17 cellular contexts compared by ENCODE assay signal in the genomic region with DNA sequence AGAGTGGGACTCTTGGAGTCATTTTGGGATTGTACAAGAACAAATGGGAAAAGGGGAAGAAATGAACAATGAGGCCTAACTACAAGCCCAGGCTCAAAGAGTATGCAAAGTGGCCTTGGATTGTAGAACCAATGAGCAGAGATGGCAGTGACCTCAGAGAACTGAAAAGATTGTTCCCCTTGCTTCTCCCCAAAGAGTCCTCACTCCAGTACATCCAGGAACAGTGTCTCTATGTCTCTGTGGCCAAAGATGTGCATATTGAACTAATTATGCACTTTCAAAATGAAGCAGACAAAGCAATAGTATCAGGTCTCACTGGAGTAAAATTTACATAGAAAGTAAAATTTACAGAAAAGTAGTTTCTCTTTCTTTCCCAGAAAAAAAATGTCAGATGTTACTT.
DNase-seq lines count a peak whose midpoint lies in the region; ATAC-seq, FAIRE-seq and TF ChIP-seq lines count a peak whose summit lies in the region.
"Had no signal": no experiment of that assay in that cellular context is flagged by ENCODE, and none has a peak within 500 bp of the region (broad histone marks: within the 10 kb centered on the region; RNA-seq: fewer than 3 reads in every experiment).

No MANE protein-coding gene starts in this region.

- H3K9me3 ChIP-seq in GM12878 (replicated peaks; ENCODE audit: control insufficient read depth, insufficient read depth, low read length) (no peaks in the 10 kb centered on the region), ovary (no peaks in the 10 kb centered on the region), T-helper 17 cell (ENCODE audit: control insufficient read depth, low read length, poor library complexity, severe bottlenecking) (no peaks in the 10 kb centered on the region), adrenal gland (replicated peaks in 1 of 3) (no peaks in the 10 kb centered on the region)

- in situ Hi-C loops in GM12878 (cut with MboI) = no loop called here

- no peak overlapping the region for H2AFZ ChIP-seq in GM12878 (ENCODE audit: control insufficient read depth, low read depth, low read length)

- RAD21 ChIA-PET in GM12878 (lab: Charles Lee; ENCODE audit: unreplicated experiment) = no interaction called here

- TF ChIP-seq EP300 in GM12878 (IDR thresholded peaks at IDR 0.05; ENCODE audit: borderline replicate concordance in 1 of 2, control insufficient read depth in 1 of 2, low read depth in 2 of 2, low read length in 2 of 2) (no peak), ovary (IDR thresholded peaks at IDR 0.05) (no peak)

- no TSS peak for BruUV-seq in GM12878 (replicated peaks; lab: Mats Ljungman, UMichigan)

- H3K4me2 ChIP-seq in GM12878 (ENCODE audit: control insufficient read depth, insufficient read depth) = no peak overlapping the region

- no peak for TF ChIP-seq POLR2A in GM12878 (IDR thresholded peaks at IDR 0.05; ENCODE audit: low read depth, low read length)
- TF ChIP-seq POLR2A in ovary (IDR thresholded peaks at IDR 0.05) = no peak
- TF ChIP-seq POLR2A in adrenal gland (IDR thresholded peaks at IDR 0.05) = no peak

- no peak for TF ChIP-seq RAD21 in GM12878 (IDR thresholded peaks at IDR 0.05; ENCODE audit: insufficient read depth, low read depth, low read length)

- H3K4me1 ChIP-seq in GM12878 (ENCODE audit: control insufficient read depth, insufficient read depth, low read length) (peaks cover 18% of the 10 kb centered on the region), ovary (ENCODE audit: insufficient read depth) (no peaks in the 10 kb centered on the region), adrenal gland (replicated peaks in 1 of 2) (no peaks in the 10 kb centered on the region)

- no peak overlapping the region for H3K4me3 Mint-ChIP-seq in T-helper 17 cell
- H3K4me3 Mint-ChIP-seq: activated CD4-positive, alpha-beta T cell treated with anti-CD3 and anti-CD28 coated beads for 36 hours; activated T-cell treated with anti-CD3 and anti-CD28 coated beads, Interleukin-2, amount 50 U/mL, for 24 hours had no signal

- H3K27me3 ChIP-seq in GM12878 (replicated peaks in 1 of 2; ENCODE audit: control insufficient read depth in 2 of 2, insufficient read depth in 2 of 2, low read length in 1 of 2) (no peaks in the 10 kb centered on the region), ovary (no peaks in the 10 kb centered on the region), adrenal gland (no peaks in the 10 kb centered on the region)

- POLR2A ChIA-PET in GM12878 (lab: Charles Lee) = no interaction called here

- no peak for TF ChIP-seq CTCF in GM12878 (IDR thresholded peaks at IDR 0.05 in 2 of 3, conservative IDR thresholded peaks at IDR 0.05 in 1 of 3; ENCODE audit: control insufficient read depth in 2 of 3, extremely low read depth in 1 of 3, insufficient read depth in 1 of 3, low read depth in 3 of 3, low read length in 3 of 3)
- no peak for TF ChIP-seq CTCF in ovary (IDR thresholded peaks at IDR 0.05)
- TF ChIP-seq CTCF in adrenal gland (IDR thresholded peaks at IDR 0.05) = no peak

- CTCF ChIA-PET in GM12878 (lab: Yijun Ruan, JAX) = interaction anchor here (0.6 kb wide), 1 partner anchor 1313 kb away, joined by 3 read pairs; no protein-coding TSS in a partner anchor

- SMC1A ChIA-PET in GM12878 (lab: Charles Lee; ENCODE audit: uncharacterized antibody, unreplicated experiment) = no interaction called here

- H4K20me1 ChIP-seq in GM12878 (ENCODE audit: control insufficient read depth, insufficient read depth) = no peaks in the 10 kb centered on the region

- intact Hi-C loops in GM12878 (cut with micrococcal nuclease; ENCODE audit: unreplicated experiment) (loop anchor here (5.0 to 10.0 kb wide), 2 partner anchors 154 to 457 kb away; a partner anchor contains a TSS), ovary (cut with DNase I) (no loop called here), adrenal gland (cut with DNase I) (no loop called here)

- H3K4me1 Mint-ChIP-seq in T-helper 17 cell = peaks cover 3% of the 10 kb centered on the region

- no peak for FAIRE-seq in GM12878 (lab: Jason Lieb, UNC)

- no peak overlapping the region for H3K9ac ChIP-seq in GM12878 (ENCODE audit: control insufficient read depth, insufficient read depth, low read length)

- peaks cover 7% of the 10 kb centered on the region for H3K36me3 Mint-ChIP-seq in T-helper 17 cell (ENCODE audit: low read depth)

- no peaks in the 10 kb centered on the region for H3K79me2 ChIP-seq in GM12878 (ENCODE audit: control insufficient read depth, insufficient read depth, low read length)

- no peak overlapping the region for H3K27ac Mint-ChIP-seq in T-helper 17 cell
- H3K27ac Mint-ChIP-seq: activated CD4-positive, alpha-beta T cell treated with anti-CD3 and anti-CD28 coated beads for 36 hours; activated T-cell treated with anti-CD3 and anti-CD28 coated beads, Interleukin-2, amount 50 U/mL, for 24 hours had no signal

- ATAC-seq in GM18508 (IDR thresholded peaks at IDR 0.05; ENCODE audit: insufficient read depth, unreplicated experiment) (peak; percentile 63), GM21360 (IDR thresholded peaks at IDR 0.05; ENCODE audit: unreplicated experiment) (peak; percentile 70), HG02870 (IDR thresholded peaks at IDR 0.05; ENCODE audit: unreplicated experiment) (peak; percentile 81), GM12878 (peak; percentile 80), T-helper 17 cell (no peak)
- ATAC-seq: activated CD4-positive, alpha-beta T cell treated with anti-CD3 and anti-CD28 coated beads for 36 hours; HCT116 had no signal

- no peak overlapping the region for H3K4me3 ChIP-seq in GM12878
- no peak overlapping the region for H3K4me3 ChIP-seq in ovary
- no peak overlapping the region for H3K4me3 ChIP-seq in adrenal gland

- H3K36me3 ChIP-seq in GM12878 (ENCODE audit: control insufficient read depth in 2 of 2, insufficient read depth in 2 of 2, low read length in 1 of 2) (no peaks in the 10 kb centered on the region; a peak in 1 of 4 replicates), ovary (no peaks in the 10 kb centered on the region), adrenal gland (replicated peaks in 1 of 2) (no peaks in the 10 kb centered on the region)

- H3K27ac ChIP-seq in GM12878 (ENCODE audit: control insufficient read depth, insufficient read depth) (no peak overlapping the region), ovary (no peak overlapping the region), adrenal gland (no peak overlapping the region)
- H3K27ac ChIP-seq: HL-60 had no signal

- no peaks in the 10 kb centered on the region for H3K27me3 Mint-ChIP-seq in T-helper 17 cell
- H3K27me3 Mint-ChIP-seq: activated CD4-positive, alpha-beta T cell treated with anti-CD3 and anti-CD28 coated beads for 36 hours; activated T-cell treated with anti-CD3 and anti-CD28 coated beads, Interleukin-2, amount 50 U/mL, for 24 hours had no signal

- peak; percentile 27 for DNase-seq in GM12878 (ENCODE audit: low read depth, low spot score)
- DNase-seq in ovary = no peak
- DNase-seq in T-helper 17 cell = no peak
- DNase-seq in adrenal gland = no peak
- no peak for DNase-seq in GDM1 (lab: John Stamatoyannopoulos, UW)
- DNase-seq: activated CD4-positive, alpha-beta T cell treated with anti-CD3 and anti-CD28 coated beads for 36 hours; activated T-cell treated with anti-CD3 and anti-CD28 coated beads, Interleukin-2, amount 50 U/mL, for 24 hours; GF-D8; Kasumi-1; NCI-H1694; NCI-H524 treated with DMSO at 0.1 percent for 48 hours; RPMI8226 had no signal

TF ChIP-seq in GM12878, 131 proteins besides CTCF, POLR2A, EP300 and RAD21 (continues in another document):
- TF ChIP-seq MTA2 (IDR thresholded peaks at IDR 0.05; ENCODE audit: low read depth) (0 out of 2 replicates have a peak, but pooled peaks have one; percentile 18), RUNX3 (IDR thresholded peaks at IDR 0.05; ENCODE audit: low read length) (peak; percentile 39), ATF7 (IDR thresholded peaks at IDR 0.05; ENCODE audit: low read depth) (0 out of 2 replicates have a peak, but pooled peaks have one; percentile 13), KLF5 (IDR thresholded peaks at IDR 0.05; ENCODE audit: partially characterized antibody) (no peak), BHLHE40 (IDR thresholded peaks at IDR 0.05; ENCODE audit: borderline replicate concordance in 1 of 2, low read depth in 2 of 2, low read length in 1 of 2) (0 out of 4 replicates have a peak, but pooled peaks of 1 of the 2 experiments have one; percentile 8), KAT2A (conservative IDR thresholded peaks at IDR 0.05; ENCODE audit: control insufficient read depth, low read depth, low read length) (no peak), NFXL1 (IDR thresholded peaks at IDR 0.05; ENCODE audit: borderline replicate concordance) (no peak), IRF4 (IDR thresholded peaks at IDR 0.05; ENCODE audit: low read depth, low read length) (peak; percentile 15; the same call in 1 of the 2 replicates), JUNB (IDR thresholded peaks at IDR 0.05) (no peak), MXI1 (IDR thresholded peaks at IDR 0.05; ENCODE audit: low read depth, low read length) (no peak), SPI1 (IDR thresholded peaks at IDR 0.05; ENCODE audit: borderline replicate concordance, insufficient read depth, low read depth, low read length) (no peak)
- TF ChIP-seq, protein P1, sequence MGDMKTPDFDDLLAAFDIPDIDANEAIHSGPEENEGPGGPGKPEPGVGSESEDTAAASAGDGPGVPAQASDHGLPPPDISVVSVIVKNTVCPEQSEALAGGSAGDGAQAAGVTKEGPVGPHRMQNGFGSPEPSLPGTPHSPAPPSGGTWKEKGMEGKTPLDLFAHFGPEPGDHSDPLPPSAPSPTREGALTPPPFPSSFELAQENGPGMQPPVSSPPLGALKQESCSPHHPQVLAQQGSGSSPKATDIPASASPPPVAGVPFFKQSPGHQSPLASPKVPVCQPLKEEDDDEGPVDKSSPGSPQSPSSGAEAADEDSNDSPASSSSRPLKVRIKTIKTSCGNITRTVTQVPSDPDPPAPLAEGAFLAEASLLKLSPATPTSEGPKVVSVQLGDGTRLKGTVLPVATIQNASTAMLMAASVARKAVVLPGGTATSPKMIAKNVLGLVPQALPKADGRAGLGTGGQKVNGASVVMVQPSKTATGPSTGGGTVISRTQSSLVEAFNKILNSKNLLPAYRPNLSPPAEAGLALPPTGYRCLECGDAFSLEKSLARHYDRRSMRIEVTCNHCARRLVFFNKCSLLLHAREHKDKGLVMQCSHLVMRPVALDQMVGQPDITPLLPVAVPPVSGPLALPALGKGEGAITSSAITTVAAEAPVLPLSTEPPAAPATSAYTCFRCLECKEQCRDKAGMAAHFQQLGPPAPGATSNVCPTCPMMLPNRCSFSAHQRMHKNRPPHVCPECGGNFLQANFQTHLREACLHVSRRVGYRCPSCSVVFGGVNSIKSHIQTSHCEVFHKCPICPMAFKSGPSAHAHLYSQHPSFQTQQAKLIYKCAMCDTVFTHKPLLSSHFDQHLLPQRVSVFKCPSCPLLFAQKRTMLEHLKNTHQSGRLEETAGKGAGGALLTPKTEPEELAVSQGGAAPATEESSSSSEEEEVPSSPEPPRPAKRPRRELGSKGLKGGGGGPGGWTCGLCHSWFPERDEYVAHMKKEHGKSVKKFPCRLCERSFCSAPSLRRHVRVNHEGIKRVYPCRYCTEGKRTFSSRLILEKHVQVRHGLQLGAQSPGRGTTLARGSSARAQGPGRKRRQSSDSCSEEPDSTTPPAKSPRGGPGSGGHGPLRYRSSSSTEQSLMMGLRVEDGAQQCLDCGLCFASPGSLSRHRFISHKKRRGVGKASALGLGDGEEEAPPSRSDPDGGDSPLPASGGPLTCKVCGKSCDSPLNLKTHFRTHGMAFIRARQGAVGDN (IDR thresholded peaks at IDR 0.05) = no peak
